9 cellular contexts compared by ENCODE assay signal in the genomic region with DNA sequence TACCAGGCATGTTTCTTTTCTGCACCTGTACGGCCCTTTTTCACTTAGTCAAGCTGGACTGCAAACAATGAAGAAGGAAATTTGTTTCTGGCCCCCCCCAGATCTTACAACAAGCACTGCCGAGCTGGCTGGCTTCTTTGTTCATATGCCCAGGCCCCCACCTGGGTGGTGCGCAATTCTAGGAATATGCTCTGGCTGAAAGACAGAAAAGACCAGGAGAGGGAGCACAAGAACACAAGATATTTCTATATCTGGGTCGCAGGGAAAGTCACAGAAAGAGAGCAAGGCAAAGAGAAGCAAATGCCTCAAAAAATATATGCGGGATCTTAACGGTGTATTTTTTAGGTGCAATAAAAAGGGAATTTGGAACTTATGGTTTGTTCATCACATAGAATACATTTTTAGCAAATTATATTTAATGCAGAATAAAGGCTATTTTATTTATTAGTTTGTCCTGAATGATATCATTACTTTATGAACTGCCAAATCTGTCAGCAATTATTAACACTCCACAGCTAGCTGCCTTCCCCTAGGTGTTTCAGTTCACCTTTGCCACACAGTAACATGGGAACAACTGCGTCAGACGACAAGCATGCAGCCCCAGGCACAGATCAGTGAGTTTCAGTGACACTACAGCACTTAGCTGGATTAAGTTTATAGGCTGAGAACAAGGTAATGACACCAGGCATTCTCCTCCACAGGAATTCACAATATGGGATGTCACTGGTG.
A peak's percentile ranks its signal among the peaks of the same experiment; 100 is the strongest.
DNase-seq lines count a peak whose midpoint lies in the region; ATAC-seq and TF ChIP-seq lines count a peak whose summit lies in the region.
"Had no signal": no experiment of that assay in that cellular context is flagged by ENCODE, and none has a peak within 500 bp of the region (broad histone marks: within the 10 kb centered on the region; RNA-seq: fewer than 3 reads in every experiment).

No MANE protein-coding gene starts in this region.

- no peaks in the 10 kb centered on the region for H3K36me3 Mint-ChIP-seq in activated CD8-positive, alpha-beta memory T cell treated with anti-CD3 and anti-CD28 coated beads, Interleukin-2, amount 10 ng/mL, durations not matched to agents 7 days and 5 days

- H3K27ac ChIP-seq in VCaP: peak overlapping the region; percentile 22; the same call in 1 of the 2 replicates

- CTCF ChIA-PET in activated CD8-positive, alpha-beta memory T cell treated with anti-CD3 and anti-CD28 coated beads, Interleukin-2, amount 10 ng/mL, durations not matched to agents 7 days and 5 days (lab: Charles Lee): interaction anchor here (0.8 to 2.1 kb wide), 4 partner anchors 23 to 509 kb away, joined by 3 to 8 read pairs (median 3); no protein-coding TSS in a partner anchor

- peak; percentile 73 for TF ChIP-seq CTCF in VCaP (conservative IDR thresholded peaks at IDR 0.05)

- ATAC-seq in activated CD8-positive, alpha-beta memory T cell treated with anti-CD3 and anti-CD28 coated beads, Interleukin-2, amount 10 ng/mL, durations not matched to agents 7 days and 5 days: no peak
- no peak for ATAC-seq in HG03565 (IDR thresholded peaks at IDR 0.05; ENCODE audit: unreplicated experiment)

- H3K4me3 Mint-ChIP-seq in activated CD8-positive, alpha-beta memory T cell treated with anti-CD3 and anti-CD28 coated beads, Interleukin-2, amount 10 ng/mL, durations not matched to agents 7 days and 5 days: no peak overlapping the region

- H3K27ac Mint-ChIP-seq in activated CD8-positive, alpha-beta memory T cell treated with anti-CD3 and anti-CD28 coated beads, Interleukin-2, amount 10 ng/mL, durations not matched to agents 7 days and 5 days: no peak overlapping the region
- H3K27ac Mint-ChIP-seq: activated naive CD8-positive, alpha-beta T cell had no signal

- intact Hi-C loops in head of caudate nucleus (cut with DNase I): loop anchor here (2.0 to 10.0 kb wide), 3 partner anchors 327 to 508 kb away; a partner anchor contains a TSS

- H3K9me3 Mint-ChIP-seq in activated CD8-positive, alpha-beta memory T cell treated with anti-CD3 and anti-CD28 coated beads, Interleukin-2, amount 10 ng/mL, durations not matched to agents 7 days and 5 days (ENCODE audit: low read depth): no peaks in the 10 kb centered on the region

- DNase-seq in activated CD8-positive, alpha-beta memory T cell treated with anti-CD3 and anti-CD28 coated beads, Interleukin-2, amount 50 U/mL, for 1 hour (ENCODE audit: extremely low read depth): peak; percentile 12
- DNase-seq in activated CD8-positive, alpha-beta memory T cell treated with anti-CD3 and anti-CD28 coated beads, Interleukin-2, amount 10 ng/mL, durations not matched to agents 7 days and 5 days: no peak
- DNase-seq in NCI-H2107 treated with DMSO at 0.1 percent for 48 hours (lab: John Stamatoyannopoulos, UW; ENCODE audit: unreplicated experiment): peak; percentile 88
- peak in 41 of 42 donors; percentile 27 to 82 (median 61) for DNase-seq in head of caudate nucleus
- peak; percentile 10 for DNase-seq in pulmonary artery endothelial cell (ENCODE audit: low read depth, low spot score)
- DNase-seq in cortex of kidney (lab: John Stamatoyannopoulos, UW): no peak

- H3K27me3 Mint-ChIP-seq in activated CD8-positive, alpha-beta memory T cell treated with anti-CD3 and anti-CD28 coated beads, Interleukin-2, amount 10 ng/mL, durations not matched to agents 7 days and 5 days: no peaks in the 10 kb centered on the region
- H3K27me3 Mint-ChIP-seq: activated naive CD8-positive, alpha-beta T cell had no signal

- peaks cover 2% of the 10 kb centered on the region for H3K4me1 Mint-ChIP-seq in activated CD8-positive, alpha-beta memory T cell treated with anti-CD3 and anti-CD28 coated beads, Interleukin-2, amount 10 ng/mL, durations not matched to agents 7 days and 5 days

Comparison
In these comparisons a context has a peak if more than half of its experiments do, and no peak if none do; other contexts are left out.
1. DNase-seq: peak in activated CD8-positive, alpha-beta memory T cell treated with anti-CD3 and anti-CD28 coated beads, Interleukin-2, amount 50 U/mL, for 1 hour (single experiment), NCI-H2107 treated with DMSO at 0.1 percent for 48 hours (single experiment), head of caudate nucleus (41 of 42) and pulmonary artery endothelial cell (single experiment); none in activated CD8-positive, alpha-beta memory T cell treated with anti-CD3 and anti-CD28 coated beads, Interleukin-2, amount 10 ng/mL, durations not matched to agents 7 days and 5 days (single experiment) and cortex of kidney (single experiment).